Comparison of ENCODE assay signal across 1 cellular context in the genomic region with DNA sequence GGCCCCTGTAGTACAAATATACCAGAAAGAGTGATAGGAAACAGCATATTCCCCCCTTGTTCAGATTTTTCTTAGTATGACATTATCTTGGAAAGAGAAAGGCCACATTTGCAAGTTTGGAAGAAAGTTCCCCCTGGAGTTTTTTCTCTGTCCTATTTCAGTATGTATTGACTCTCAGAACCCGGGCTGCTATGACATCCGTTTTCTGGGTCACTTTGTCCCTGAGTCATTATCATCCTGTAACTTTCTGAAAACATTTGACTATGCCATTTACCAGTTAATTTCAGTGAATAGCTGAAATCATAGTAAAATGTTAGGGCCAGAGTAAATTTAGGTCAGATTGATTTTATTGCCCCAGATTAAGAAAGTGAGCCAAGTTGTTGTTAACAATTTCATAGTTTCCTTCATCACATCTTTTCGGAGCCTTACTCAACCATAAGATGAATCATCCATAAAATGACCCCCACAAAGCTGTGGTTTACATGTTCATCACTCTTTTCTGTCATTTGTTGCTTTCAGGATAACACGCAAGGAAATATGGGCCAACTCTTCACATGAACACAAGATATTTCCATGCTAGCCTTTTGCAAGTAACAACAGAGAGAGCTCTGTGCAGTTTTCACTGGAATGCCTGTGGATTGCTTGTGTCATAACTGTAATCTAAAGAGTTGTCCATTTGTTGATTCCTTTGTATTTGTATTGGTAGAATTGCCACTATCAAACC.
TF ChIP-seq lines count a peak whose summit lies in the region.

No MANE protein-coding gene starts in this region.

TF ChIP-seq in GM23338, 12 proteins besides CTCF, POLR2A, EP300 and RAD21:
- TF ChIP-seq, protein P1, sequence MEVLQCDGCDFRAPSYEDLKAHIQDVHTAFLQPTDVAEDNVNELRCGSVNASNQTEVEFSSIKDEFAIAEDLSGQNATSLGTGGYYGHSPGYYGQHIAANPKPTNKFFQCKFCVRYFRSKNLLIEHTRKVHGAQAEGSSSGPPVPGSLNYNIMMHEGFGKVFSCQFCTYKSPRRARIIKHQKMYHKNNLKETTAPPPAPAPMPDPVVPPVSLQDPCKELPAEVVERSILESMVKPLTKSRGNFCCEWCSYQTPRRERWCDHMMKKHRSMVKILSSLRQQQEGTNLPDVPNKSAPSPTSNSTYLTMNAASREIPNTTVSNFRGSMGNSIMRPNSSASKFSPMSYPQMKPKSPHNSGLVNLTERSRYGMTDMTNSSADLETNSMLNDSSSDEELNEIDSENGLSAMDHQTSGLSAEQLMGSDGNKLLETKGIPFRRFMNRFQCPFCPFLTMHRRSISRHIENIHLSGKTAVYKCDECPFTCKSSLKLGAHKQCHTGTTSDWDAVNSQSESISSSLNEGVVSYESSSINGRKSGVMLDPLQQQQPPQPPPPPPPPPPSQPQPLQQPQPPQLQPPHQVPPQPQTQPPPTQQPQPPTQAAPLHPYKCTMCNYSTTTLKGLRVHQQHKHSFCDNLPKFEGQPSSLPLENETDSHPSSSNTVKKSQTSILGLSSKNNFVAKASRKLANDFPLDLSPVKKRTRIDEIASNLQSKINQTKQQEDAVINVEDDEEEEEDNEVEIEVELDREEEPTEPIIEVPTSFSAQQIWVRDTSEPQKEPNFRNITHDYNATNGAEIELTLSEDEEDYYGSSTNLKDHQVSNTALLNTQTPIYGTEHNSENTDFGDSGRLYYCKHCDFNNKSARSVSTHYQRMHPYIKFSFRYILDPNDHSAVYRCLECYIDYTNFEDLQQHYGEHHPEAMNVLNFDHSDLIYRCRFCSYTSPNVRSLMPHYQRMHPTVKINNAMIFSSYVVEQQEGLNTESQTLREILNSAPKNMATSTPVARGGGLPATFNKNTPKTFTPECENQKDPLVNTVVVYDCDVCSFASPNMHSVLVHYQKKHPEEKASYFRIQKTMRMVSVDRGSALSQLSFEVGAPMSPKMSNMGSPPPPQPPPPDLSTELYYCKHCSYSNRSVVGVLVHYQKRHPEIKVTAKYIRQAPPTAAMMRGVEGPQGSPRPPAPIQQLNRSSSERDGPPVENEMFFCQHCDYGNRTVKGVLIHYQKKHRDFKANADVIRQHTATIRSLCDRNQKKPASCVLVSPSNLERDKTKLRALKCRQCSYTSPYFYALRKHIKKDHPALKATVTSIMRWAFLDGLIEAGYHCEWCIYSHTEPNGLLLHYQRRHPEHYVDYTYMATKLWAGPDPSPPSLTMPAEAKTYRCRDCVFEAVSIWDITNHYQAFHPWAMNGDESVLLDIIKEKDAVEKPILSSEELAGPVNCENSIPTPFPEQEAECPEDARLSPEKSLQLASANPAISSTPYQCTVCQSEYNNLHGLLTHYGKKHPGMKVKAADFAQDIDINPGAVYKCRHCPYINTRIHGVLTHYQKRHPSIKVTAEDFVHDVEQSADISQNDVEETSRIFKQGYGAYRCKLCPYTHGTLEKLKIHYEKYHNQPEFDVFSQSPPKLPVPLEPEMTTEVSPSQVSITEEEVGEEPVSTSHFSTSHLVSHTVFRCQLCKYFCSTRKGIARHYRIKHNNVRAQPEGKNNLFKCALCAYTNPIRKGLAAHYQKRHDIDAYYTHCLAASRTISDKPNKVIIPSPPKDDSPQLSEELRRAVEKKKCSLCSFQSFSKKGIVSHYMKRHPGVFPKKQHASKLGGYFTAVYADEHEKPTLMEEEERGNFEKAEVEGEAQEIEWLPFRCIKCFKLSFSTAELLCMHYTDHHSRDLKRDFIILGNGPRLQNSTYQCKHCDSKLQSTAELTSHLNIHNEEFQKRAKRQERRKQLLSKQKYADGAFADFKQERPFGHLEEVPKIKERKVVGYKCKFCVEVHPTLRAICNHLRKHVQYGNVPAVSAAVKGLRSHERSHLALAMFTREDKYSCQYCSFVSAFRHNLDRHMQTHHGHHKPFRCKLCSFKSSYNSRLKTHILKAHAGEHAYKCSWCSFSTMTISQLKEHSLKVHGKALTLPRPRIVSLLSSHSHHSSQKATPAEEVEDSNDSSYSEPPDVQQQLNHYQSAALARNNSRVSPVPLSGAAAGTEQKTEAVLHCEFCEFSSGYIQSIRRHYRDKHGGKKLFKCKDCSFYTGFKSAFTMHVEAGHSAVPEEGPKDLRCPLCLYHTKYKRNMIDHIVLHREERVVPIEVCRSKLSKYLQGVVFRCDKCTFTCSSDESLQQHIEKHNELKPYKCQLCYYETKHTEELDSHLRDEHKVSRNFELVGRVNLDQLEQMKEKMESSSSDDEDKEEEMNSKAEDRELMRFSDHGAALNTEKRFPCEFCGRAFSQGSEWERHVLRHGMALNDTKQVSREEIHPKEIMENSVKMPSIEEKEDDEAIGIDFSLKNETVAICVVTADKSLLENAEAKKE (CRISPR knock-in tag; IDR thresholded peaks at IDR 0.05): no peak
- no peak for TF ChIP-seq POLR2AphosphoS5 (IDR thresholded peaks at IDR 0.05; ENCODE audit: low read depth)
- TF ChIP-seq STAT1 (IDR thresholded peaks at IDR 0.05; ENCODE audit: unreplicated experiment): no peak
- TF ChIP-seq, protein P2, sequence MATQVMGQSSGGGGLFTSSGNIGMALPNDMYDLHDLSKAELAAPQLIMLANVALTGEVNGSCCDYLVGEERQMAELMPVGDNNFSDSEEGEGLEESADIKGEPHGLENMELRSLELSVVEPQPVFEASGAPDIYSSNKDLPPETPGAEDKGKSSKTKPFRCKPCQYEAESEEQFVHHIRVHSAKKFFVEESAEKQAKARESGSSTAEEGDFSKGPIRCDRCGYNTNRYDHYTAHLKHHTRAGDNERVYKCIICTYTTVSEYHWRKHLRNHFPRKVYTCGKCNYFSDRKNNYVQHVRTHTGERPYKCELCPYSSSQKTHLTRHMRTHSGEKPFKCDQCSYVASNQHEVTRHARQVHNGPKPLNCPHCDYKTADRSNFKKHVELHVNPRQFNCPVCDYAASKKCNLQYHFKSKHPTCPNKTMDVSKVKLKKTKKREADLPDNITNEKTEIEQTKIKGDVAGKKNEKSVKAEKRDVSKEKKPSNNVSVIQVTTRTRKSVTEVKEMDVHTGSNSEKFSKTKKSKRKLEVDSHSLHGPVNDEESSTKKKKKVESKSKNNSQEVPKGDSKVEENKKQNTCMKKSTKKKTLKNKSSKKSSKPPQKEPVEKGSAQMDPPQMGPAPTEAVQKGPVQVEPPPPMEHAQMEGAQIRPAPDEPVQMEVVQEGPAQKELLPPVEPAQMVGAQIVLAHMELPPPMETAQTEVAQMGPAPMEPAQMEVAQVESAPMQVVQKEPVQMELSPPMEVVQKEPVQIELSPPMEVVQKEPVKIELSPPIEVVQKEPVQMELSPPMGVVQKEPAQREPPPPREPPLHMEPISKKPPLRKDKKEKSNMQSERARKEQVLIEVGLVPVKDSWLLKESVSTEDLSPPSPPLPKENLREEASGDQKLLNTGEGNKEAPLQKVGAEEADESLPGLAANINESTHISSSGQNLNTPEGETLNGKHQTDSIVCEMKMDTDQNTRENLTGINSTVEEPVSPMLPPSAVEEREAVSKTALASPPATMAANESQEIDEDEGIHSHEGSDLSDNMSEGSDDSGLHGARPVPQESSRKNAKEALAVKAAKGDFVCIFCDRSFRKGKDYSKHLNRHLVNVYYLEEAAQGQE (IDR thresholded peaks at IDR 0.05; ENCODE audit: unreplicated experiment): no peak
- TF ChIP-seq NANOG (IDR thresholded peaks at IDR 0.05; ENCODE audit: borderline replicate concordance): no peak
- no peak for TF ChIP-seq CREB1 (CRISPR knock-in tag; IDR thresholded peaks at IDR 0.05; ENCODE audit: low read depth)
- TF ChIP-seq, protein P3, sequence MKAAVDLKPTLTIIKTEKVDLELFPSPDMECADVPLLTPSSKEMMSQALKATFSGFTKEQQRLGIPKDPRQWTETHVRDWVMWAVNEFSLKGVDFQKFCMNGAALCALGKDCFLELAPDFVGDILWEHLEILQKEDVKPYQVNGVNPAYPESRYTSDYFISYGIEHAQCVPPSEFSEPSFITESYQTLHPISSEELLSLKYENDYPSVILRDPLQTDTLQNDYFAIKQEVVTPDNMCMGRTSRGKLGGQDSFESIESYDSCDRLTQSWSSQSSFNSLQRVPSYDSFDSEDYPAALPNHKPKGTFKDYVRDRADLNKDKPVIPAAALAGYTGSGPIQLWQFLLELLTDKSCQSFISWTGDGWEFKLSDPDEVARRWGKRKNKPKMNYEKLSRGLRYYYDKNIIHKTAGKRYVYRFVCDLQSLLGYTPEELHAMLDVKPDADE (IDR thresholded peaks at IDR 0.05): no peak
- no peak for TF ChIP-seq ZNF114 (CRISPR knock-in tag; IDR thresholded peaks at IDR 0.05)
- no peak for TF ChIP-seq ZNF331 (CRISPR knock-in tag; IDR thresholded peaks at IDR 0.05; ENCODE audit: low read depth)
- TF ChIP-seq JUNB (IDR thresholded peaks at IDR 0.05; ENCODE audit: unreplicated experiment): no peak
- no peak for TF ChIP-seq EZH2 (IDR thresholded peaks at IDR 0.05; ENCODE audit: low read depth, unreplicated experiment)
- no peak for TF ChIP-seq EZH2phosphoT487 (IDR thresholded peaks at IDR 0.05; ENCODE audit: unreplicated experiment)
